18 cellular contexts compared by ENCODE assay signal in the genomic region with DNA sequence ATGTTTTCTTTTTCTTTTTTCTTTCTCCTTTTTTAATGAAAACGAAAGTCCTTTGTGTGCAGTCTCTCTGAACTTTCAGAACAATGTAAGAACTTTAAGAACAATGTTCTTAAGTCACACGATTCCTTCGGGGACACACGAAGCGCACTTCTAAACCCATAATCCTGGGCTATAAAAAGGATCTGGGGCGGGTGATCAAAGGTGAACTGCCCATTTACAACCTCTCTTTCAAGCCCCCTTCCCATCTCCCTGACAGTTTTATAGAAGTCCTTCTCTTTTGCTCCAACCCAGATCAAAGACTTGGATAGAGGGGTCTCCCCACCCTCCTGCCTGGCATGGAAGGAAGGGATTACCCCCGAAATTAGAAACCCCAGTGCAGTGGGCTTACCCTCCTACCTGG.
DNase-seq lines count a peak whose midpoint lies in the region; ATAC-seq and TF ChIP-seq lines count a peak whose summit lies in the region.
"Had no signal": no experiment of that assay in that cellular context is flagged by ENCODE, and none has a peak within 500 bp of the region (broad histone marks: within the 10 kb centered on the region; RNA-seq: fewer than 3 reads in every experiment).

No MANE protein-coding gene starts in this region.

- DNase-seq in cardiac septum (ENCODE audit: low spot score): peak; percentile 2
- no peak for DNase-seq in Right ventricle myocardium inferior (ENCODE audit: missing footprints)
- DNase-seq in activated T-helper 1 cell treated with anti-CD3 and anti-CD28 coated beads, Interleukin-12 subunit alpha, Interleukin-12 subunit beta, Interleukin-2, Interleukin-4 antibody, amounts not matched to agents 30 ng/mL and 10 ng/mL and 1 ng/mL, durations not matched to agents 14 hours and 24 hours and 36 hours (ENCODE audit: low spot score): no peak
- DNase-seq in left kidney (ENCODE audit: low read depth, low spot score): peak; percentile 71
- no peak for DNase-seq in uterus
- DNase-seq in activated CD8-positive, alpha-beta memory T cell treated with anti-CD3 and anti-CD28 coated beads for 24 hours: no peak
- no peak for DNase-seq in NCI-H2107 (lab: John Stamatoyannopoulos, UW)
- DNase-seq: activated CD4-positive, alpha-beta T cell treated with anti-CD3 and anti-CD28 coated beads for 4 hours; erythroblast; GF-D8; mesendoderm; NCI-H1694; NCI-H446; occipital lobe; SIG-M5; stimulated activated CD4-positive, alpha-beta T cell treated with anti-CD3 and anti-CD28 coated beads, Interleukin-2, amount 100 ng/mL, for 24 hours had no signal

- no peak for TF ChIP-seq POLR2A in uterus (IDR thresholded peaks at IDR 0.05)

- no peaks in the 10 kb centered on the region for H3K36me3 Mint-ChIP-seq in activated T-helper 1 cell treated with anti-CD3 and anti-CD28 coated beads, Interleukin-12 subunit alpha, Interleukin-12 subunit beta, Interleukin-2, Interleukin-4 antibody, amounts not matched to agents 30 ng/mL and 10 ng/mL and 1 ng/mL, durations not matched to agents 14 hours and 24 hours and 36 hours (ENCODE audit: low read depth)

- H3K27me3 ChIP-seq in uterus: no peaks in the 10 kb centered on the region

- peak overlapping the region; percentile 20 for H3K4me3 Mint-ChIP-seq in activated T-helper 1 cell treated with anti-CD3 and anti-CD28 coated beads, Interleukin-12 subunit alpha, Interleukin-12 subunit beta, Interleukin-2, Interleukin-4 antibody, amounts not matched to agents 30 ng/mL and 10 ng/mL and 1 ng/mL, durations not matched to agents 14 hours and 24 hours and 36 hours
- H3K4me3 Mint-ChIP-seq: dendritic cell treated with granulocyte-macrophage colony-stimulating factor and Interleukin-4, amounts not matched to agents 40 ng/mL and 50 ng/mL, for 4 days had no signal

- peaks cover 52% of the 10 kb centered on the region for H3K4me1 Mint-ChIP-seq in activated T-helper 1 cell treated with anti-CD3 and anti-CD28 coated beads, Interleukin-12 subunit alpha, Interleukin-12 subunit beta, Interleukin-2, Interleukin-4 antibody, amounts not matched to agents 30 ng/mL and 10 ng/mL and 1 ng/mL, durations not matched to agents 14 hours and 24 hours and 36 hours (ENCODE audit: low read depth)

- H3K4me1 ChIP-seq in uterus: peaks cover 3 to 9% of the 10 kb centered on the region in 2 donors

- ATAC-seq in Right ventricle myocardium inferior: no peak
- no peak for ATAC-seq in GM19023 (IDR thresholded peaks at IDR 0.05; ENCODE audit: unreplicated experiment)

- peak overlapping the region; percentile 51 to 55 for H3K27ac ChIP-seq in uterus

- H3K9me3 Mint-ChIP-seq in activated T-helper 1 cell treated with anti-CD3 and anti-CD28 coated beads, Interleukin-12 subunit alpha, Interleukin-12 subunit beta, Interleukin-2, Interleukin-4 antibody, amounts not matched to agents 30 ng/mL and 10 ng/mL and 1 ng/mL, durations not matched to agents 14 hours and 24 hours and 36 hours: no peaks in the 10 kb centered on the region
- H3K9me3 Mint-ChIP-seq: dendritic cell treated with granulocyte-macrophage colony-stimulating factor and Interleukin-4, amounts not matched to agents 40 ng/mL and 50 ng/mL, for 4 days had no signal

- TF ChIP-seq CTCF in uterus (IDR thresholded peaks at IDR 0.05): no peak

- no peaks in the 10 kb centered on the region for H3K36me3 ChIP-seq in uterus

- intact Hi-C loops in cardiac septum (cut with DNase I) (loop anchor here (1.0 to 5.0 kb wide), 3 partner anchors 34 to 117 kb away; no protein-coding TSS in a partner anchor), Right ventricle myocardium inferior (cut with DNase I) (no loop called here), uterus (cut with DNase I; ENCODE audit: low total_unique reads) (no loop called here)
- intact Hi-C loops in activated T-helper 1 cell treated with anti-CD3 and anti-CD28 coated beads, Interleukin-12 subunit alpha, Interleukin-12 subunit beta, Interleukin-2, Interleukin-4 antibody, amounts not matched to agents 30 ng/mL and 10 ng/mL and 1 ng/mL, durations not matched to agents 14 hours and 24 hours and 36 hours (cut with micrococcal nuclease): loop anchor here (5.0 kb wide), 1 partner anchor 37 kb away; no protein-coding TSS in a partner anchor

- H3K4me3 ChIP-seq in uterus: no peak overlapping the region

- no peaks in the 10 kb centered on the region for H3K9me3 ChIP-seq in uterus

- H3K27me3 Mint-ChIP-seq in activated T-helper 1 cell treated with anti-CD3 and anti-CD28 coated beads, Interleukin-12 subunit alpha, Interleukin-12 subunit beta, Interleukin-2, Interleukin-4 antibody, amounts not matched to agents 30 ng/mL and 10 ng/mL and 1 ng/mL, durations not matched to agents 14 hours and 24 hours and 36 hours (ENCODE audit: insufficient read depth): peaks cover 17% of the 10 kb centered on the region

- peak overlapping the region; percentile 78 for H3K27ac Mint-ChIP-seq in activated T-helper 1 cell treated with anti-CD3 and anti-CD28 coated beads, Interleukin-12 subunit alpha, Interleukin-12 subunit beta, Interleukin-2, Interleukin-4 antibody, amounts not matched to agents 30 ng/mL and 10 ng/mL and 1 ng/mL, durations not matched to agents 14 hours and 24 hours and 36 hours
- H3K27ac Mint-ChIP-seq: dendritic cell treated with granulocyte-macrophage colony-stimulating factor and Interleukin-4, amounts not matched to agents 40 ng/mL and 50 ng/mL, for 4 days had no signal

Comparison
In these comparisons a context has a peak if more than half of its experiments do, and no peak if none do; other contexts are left out.
1. DNase-seq: peak in cardiac septum (single experiment) and left kidney (single experiment); none in Right ventricle myocardium inferior (single experiment), activated T-helper 1 cell treated with anti-CD3 and anti-CD28 coated beads, Interleukin-12 subunit alpha, Interleukin-12 subunit beta, Interleukin-2, Interleukin-4 antibody, amounts not matched to agents 30 ng/mL and 10 ng/mL and 1 ng/mL, durations not matched to agents 14 hours and 24 hours and 36 hours (single experiment), uterus (0 of 2), activated CD8-positive, alpha-beta memory T cell treated with anti-CD3 and anti-CD28 coated beads for 24 hours (single experiment) and NCI-H2107 (single experiment).
2. intact Hi-C loops: an anchor here in cardiac septum (1.0 to 5.0 kb wide) and activated T-helper 1 cell treated with anti-CD3 and anti-CD28 coated beads, Interleukin-12 subunit alpha, Interleukin-12 subunit beta, Interleukin-2, Interleukin-4 antibody, amounts not matched to agents 30 ng/mL and 10 ng/mL and 1 ng/mL, durations not matched to agents 14 hours and 24 hours and 36 hours (5.0 kb wide); none called in Right ventricle myocardium inferior and uterus.